ENCODE assay signal across 8 cellular contexts in genomic region chr3:4720316-4721075, GRCh38.
A peak's percentile ranks its signal among the peaks of the same experiment; 100 is the strongest.
DNase-seq lines count a peak whose midpoint lies in the region; ATAC-seq and TF ChIP-seq lines count a peak whose summit lies in the region.

No MANE protein-coding gene starts in this region.

- 34 to 37% (median 36%) methylated on average over 12 of the region's 12 CpGs for WGBS in ovary, 3 donors

- H3K36me3 Mint-ChIP-seq in WTC11: no peaks in the 10 kb centered on the region

- POLR2A ChIA-PET in WTC11 (lab: Charles Lee): interaction anchor here (0.5 to 2.0 kb wide), 5 partner anchors 9 to 277 kb away, joined by 3 to 6 read pairs (median 3); no protein-coding TSS in a partner anchor

- TF ChIP-seq EP300 in ovary (IDR thresholded peaks at IDR 0.05): peak; percentile 96

- peak; percentile 76 for ATAC-seq in WTC11
- ATAC-seq in HG03565 (IDR thresholded peaks at IDR 0.05; ENCODE audit: unreplicated experiment): no peak
- no peak for ATAC-seq in GM21723 (IDR thresholded peaks at IDR 0.05; ENCODE audit: unreplicated experiment)

- H3K27me3 ChIP-seq in ovary: no peaks in the 10 kb centered on the region

- no peak for TF ChIP-seq POLR2A in ovary (IDR thresholded peaks at IDR 0.05)

- peaks cover 11% of the 10 kb centered on the region for H3K4me1 ChIP-seq in ovary (ENCODE audit: insufficient read depth)

- CTCF ChIA-PET in WTC11 (lab: Charles Lee): interaction anchor here (0.6 to 2.9 kb wide), 47 partner anchors 9 to 949 kb away, joined by 3 to 63 read pairs (median 4); no protein-coding TSS in a partner anchor

- no peaks in the 10 kb centered on the region for H3K9me3 Mint-ChIP-seq in WTC11

- H3K4me3 Mint-ChIP-seq in WTC11: peak overlapping the region; percentile 27

- H3K4me1 Mint-ChIP-seq in WTC11: peaks cover 39% of the 10 kb centered on the region

- TF ChIP-seq CTCF in WTC11 (IDR thresholded peaks at IDR 0.05): 0 out of 2 replicates have a peak, but pooled peaks have one; percentile 17
- TF ChIP-seq CTCF in fibroblast of villous mesenchyme (IDR thresholded peaks at IDR 0.05; ENCODE audit: insufficient read depth, low read depth, low read length): peak; percentile 51
- peak; percentile 76 to 83 (median 81) for TF ChIP-seq CTCF in ovary (IDR thresholded peaks at IDR 0.05)

- no peaks in the 10 kb centered on the region for H3K36me3 ChIP-seq in ovary

- H3K27ac ChIP-seq in ovary: peak overlapping the region; percentile 66 to 73

- H3K4me3 ChIP-seq in fibroblast of villous mesenchyme (ENCODE audit: low read depth, low read length) (no peak overlapping the region), ovary (no peak overlapping the region)

- intact Hi-C loops in ovary (cut with DNase I): loop anchor here in 2 of 4 donors (2.0 to 10.0 kb wide), 3 partner anchors 258 to 307 kb away; partner anchors contain the start of gene BHLHE40 (in 1 of the 2)

- no peaks in the 10 kb centered on the region for H3K27me3 Mint-ChIP-seq in WTC11 (ENCODE audit: low read depth)

- peak; percentile 3 for DNase-seq in DMS 273 treated with DMSO at 0.1 percent for 48 hours (lab: John Stamatoyannopoulos, UW)
- DNase-seq in HT-29 (ENCODE audit: low spot score): peak; percentile 52
- DNase-seq in WTC11 (ENCODE audit: low spot score): peak; percentile 28
- peak; percentile 93 for DNase-seq in fibroblast of villous mesenchyme (ENCODE audit: low read depth)
- DNase-seq in ovary: peak; percentile 78 to 93 (median 88)
- DNase-seq in NCI-H1930 (lab: John Stamatoyannopoulos, UW): no peak

- H3K27ac Mint-ChIP-seq in WTC11: peak overlapping the region; percentile 83

- H3K9me3 ChIP-seq in ovary: no peaks in the 10 kb centered on the region

TF ChIP-seq in WTC11, 78 proteins besides CTCF, POLR2A, EP300 and RAD21:
- TF ChIP-seq GABPB1 (CRISPR knock-in tag; IDR thresholded peaks at IDR 0.05) (peak; percentile 47; the same call in 1 of the 2 replicates), TCF7 (CRISPR knock-in tag; IDR thresholded peaks at IDR 0.05; ENCODE audit: low read depth) (no peak)

Comparison
In these comparisons a context has a peak if more than half of its experiments do, and no peak if none do; other contexts are left out.
1. DNase-seq: peak in DMS 273 treated with DMSO at 0.1 percent for 48 hours (single experiment), HT-29 (single experiment), WTC11 (single experiment), fibroblast of villous mesenchyme (single experiment) and ovary (5 of 5); none in NCI-H1930 (0 of 2).
2. CTCF ChIP-seq: peak in every context shown above with its lines; median percentile 81 in ovary; 51 in fibroblast of villous mesenchyme; 17 in WTC11.